Comparison of ENCODE assay signal across 1 cellular context in the genomic region with DNA sequence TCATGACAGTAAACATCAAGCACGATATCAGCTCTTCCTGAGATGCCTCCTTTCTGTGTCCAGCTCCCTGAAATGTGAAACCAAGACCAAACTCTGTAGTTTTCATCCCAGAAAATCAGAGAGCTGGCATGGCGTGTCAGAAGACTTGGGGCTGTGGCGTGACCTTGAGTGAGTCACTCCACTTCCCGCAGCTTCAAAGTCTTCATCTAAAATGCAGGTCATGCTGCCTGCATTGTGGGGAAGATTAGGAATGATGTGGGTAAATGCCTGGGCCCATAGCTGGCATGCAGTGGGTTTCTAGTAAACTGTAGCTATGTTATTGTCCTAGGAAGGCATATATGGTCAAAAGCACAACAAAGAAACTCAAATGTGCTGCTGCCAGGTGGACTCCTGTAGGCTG.
TF ChIP-seq lines count a peak whose summit lies in the region.

No MANE protein-coding gene starts in this region.

TF ChIP-seq in endothelial cell of umbilical vein, 7 proteins besides CTCF, POLR2A, EP300 and RAD21:
- TF ChIP-seq JUN (IDR thresholded peaks at IDR 0.05; ENCODE audit: borderline replicate concordance, insufficient read depth, insufficient read length, low read depth) (peak; percentile 73), GATA2 (IDR thresholded peaks at IDR 0.05; ENCODE audit: insufficient read depth, insufficient read length, low read depth, low read length) (no peak), MYC (IDR thresholded peaks at IDR 0.05; ENCODE audit: low read depth, low read length) (no peak), EZH2 (IDR thresholded peaks at IDR 0.05; ENCODE audit: borderline replicate concordance, low read depth, low read length, severe bottlenecking) (no peak), POLR2AphosphoS5 (IDR thresholded peaks at IDR 0.05; ENCODE audit: insufficient read depth, low read depth, low read length) (peak; percentile 38), MAX (IDR thresholded peaks at IDR 0.05; ENCODE audit: insufficient read depth, insufficient read length) (peak; percentile 3), FOS (IDR thresholded peaks at IDR 0.05; ENCODE audit: borderline replicate concordance, insufficient read depth, low read length) (peak; percentile 77)
